10 cellular contexts compared by ENCODE assay signal in genomic region chr15:87619161-87619960, GRCh38.
DNase-seq lines count a peak whose midpoint lies in the region; ATAC-seq and TF ChIP-seq lines count a peak whose summit lies in the region.
"Had no signal": no experiment of that assay in that cellular context is flagged by ENCODE, and none has a peak within 500 bp of the region (broad histone marks: within the 10 kb centered on the region; RNA-seq: fewer than 3 reads in every experiment).

No MANE protein-coding gene starts in this region.

- H3K4me3 ChIP-seq in ACC112 (ENCODE audit: low read depth, low read length) (peak overlapping the region; percentile 32), left lung (no peak overlapping the region), ovary (no peak overlapping the region)

- H3K27ac ChIP-seq in ACC112 (ENCODE audit: low read depth, low read length): peak overlapping the region; percentile 98
- H3K27ac ChIP-seq in left lung: no peak overlapping the region
- H3K27ac ChIP-seq in ovary: no peak overlapping the region

- no peaks in the 10 kb centered on the region for H3K9me3 ChIP-seq in left lung
- H3K9me3 ChIP-seq in ovary: no peaks in the 10 kb centered on the region

- H2AFZ ChIP-seq in ACC112 (ENCODE audit: low read length, unreplicated experiment): peak overlapping the region; percentile 88

- peaks cover 7% of the 10 kb centered on the region for H3K9me3 Mint-ChIP-seq in MCF 10A (ENCODE audit: unreplicated experiment)

- peaks cover 6% of the 10 kb centered on the region for H3K4me1 Mint-ChIP-seq in MCF 10A (ENCODE audit: insufficient read depth, unreplicated experiment)

- no peaks in the 10 kb centered on the region for H3K27me3 ChIP-seq in ACC112 (ENCODE audit: insufficient read depth, low read length)
- H3K27me3 ChIP-seq in left lung: no peaks in the 10 kb centered on the region
- no peaks in the 10 kb centered on the region for H3K27me3 ChIP-seq in ovary

- H3K36me3 Mint-ChIP-seq in MCF 10A (ENCODE audit: insufficient read depth, unreplicated experiment): no peaks in the 10 kb centered on the region

- BruUV-seq in MCF 10A (replicated peaks; lab: Mats Ljungman, UMichigan): no TSS peak

- peak; percentile 44 for DNase-seq in LHCN-M2 (ENCODE audit: low read depth)
- DNase-seq in MCF 10A (ENCODE audit: unreplicated experiment): peak; percentile 49
- DNase-seq in left lung: no peak
- DNase-seq in stimulated activated CD4-positive, alpha-beta T cell treated with anti-CD3 and anti-CD28 coated beads, Interleukin-12 subunit alpha, Interleukin-12 subunit beta, amount 100 ng/mL, for 4 hours: no peak
- DNase-seq in ovary: no peak
- DNase-seq: effector memory CD8-positive, alpha-beta T cell; NCI-H146 had no signal

- peak overlapping the region; percentile 11 for H3K27ac Mint-ChIP-seq in MCF 10A (ENCODE audit: low read depth, unreplicated experiment)
- H3K27ac Mint-ChIP-seq: effector memory CD8-positive, alpha-beta T cell had no signal

- H3K4me3 Mint-ChIP-seq in MCF 10A (ENCODE audit: unreplicated experiment): no peak overlapping the region
- H3K4me3 Mint-ChIP-seq: effector memory CD8-positive, alpha-beta T cell had no signal

- WGBS in ovary, 3 donors: 61 to 64% (median 63%) methylated on average over 9 of the region's 9 CpGs

- POLR2A ChIA-PET in MCF 10A (lab: Yijun Ruan, JAX): interaction anchor here (1.0 kb wide), 1 partner anchor 15 kb away, joined by 3 read pairs; no protein-coding TSS in a partner anchor

- CTCF ChIA-PET in MCF 10A (lab: Yijun Ruan, JAX): interaction anchor here (0.6 to 1.8 kb wide), 6 partner anchors 10 to 1386 kb away, joined by 3 to 7 read pairs (median 4); no protein-coding TSS in a partner anchor

- TF ChIP-seq EP300 in ovary (IDR thresholded peaks at IDR 0.05): no peak

- H3K79me2 ChIP-seq in ACC112 (ENCODE audit: control insufficient read depth, insufficient read depth, low read length, unreplicated experiment): no peaks in the 10 kb centered on the region

- no peaks in the 10 kb centered on the region for H3K27me3 Mint-ChIP-seq in MCF 10A (ENCODE audit: insufficient read depth, unreplicated experiment)

- intact Hi-C loops in MCF 10A (cut with micrococcal nuclease): no loop called here
- intact Hi-C loops in left lung (cut with DNase I): no loop called here
- intact Hi-C loops in ovary (cut with DNase I): loop anchor here in 1 of 4 donors (5.0 kb wide), 1 partner anchor 1668 kb away; no protein-coding TSS in a partner anchor

- no peak for TF ChIP-seq POLR2A in ovary (IDR thresholded peaks at IDR 0.05)

- peaks cover 26% of the 10 kb centered on the region for H3K4me1 ChIP-seq in ACC112 (ENCODE audit: control insufficient read depth, insufficient read depth, low read length, unreplicated experiment)
- no peaks in the 10 kb centered on the region for H3K4me1 ChIP-seq in left lung
- H3K4me1 ChIP-seq in ovary (ENCODE audit: insufficient read depth): no peaks in the 10 kb centered on the region

- no peaks in the 10 kb centered on the region for H3K36me3 ChIP-seq in ACC112 (ENCODE audit: insufficient read depth, low read length)
- H3K36me3 ChIP-seq in left lung: no peaks in the 10 kb centered on the region
- no peaks in the 10 kb centered on the region for H3K36me3 ChIP-seq in ovary

- TF ChIP-seq CTCF in MCF 10A (IDR thresholded peaks at IDR 0.05; ENCODE audit: unreplicated experiment) (no peak), left lung (IDR thresholded peaks at IDR 0.05) (no peak), ovary (IDR thresholded peaks at IDR 0.05) (no peak)

- ATAC-seq in left lung (peak; percentile 36), GM18517 (IDR thresholded peaks at IDR 0.05; ENCODE audit: unreplicated experiment) (no peak), GM21786 (IDR thresholded peaks at IDR 0.05; ENCODE audit: unreplicated experiment) (no peak)
- ATAC-seq: effector memory CD8-positive, alpha-beta T cell had no signal

Comparison
In these comparisons a context has a peak if more than half of its experiments do, and no peak if none do; other contexts are left out.
1. DNase-seq: peak in LHCN-M2 (single experiment) and MCF 10A (single experiment); none in left lung (0 of 2), stimulated activated CD4-positive, alpha-beta T cell treated with anti-CD3 and anti-CD28 coated beads, Interleukin-12 subunit alpha, Interleukin-12 subunit beta, amount 100 ng/mL, for 4 hours (single experiment) and ovary (0 of 5).